20 cellular contexts compared by ENCODE assay signal in genomic region chr7:5476001-5476400, GRCh38.
"Had no signal": no experiment of that assay in that cellular context is flagged by ENCODE, and none has a peak within 500 bp of the region (broad histone marks: within the 10 kb centered on the region; RNA-seq: fewer than 3 reads in every experiment).

No MANE protein-coding gene starts in this region.

- H3K27ac Mint-ChIP-seq: activated CD4-positive, alpha-beta T cell treated with anti-CD3 and anti-CD28 coated beads, Interleukin-2, amount 10 ng/mL, durations not matched to agents 7 days and 5 days; activated CD8-positive, alpha-beta T cell treated with anti-CD3 and anti-CD28 coated beads, Interleukin-2, amount 10 ng/mL, durations not matched to agents 7 days and 5 days; activated naive CD8-positive, alpha-beta T cell treated with anti-CD3 and anti-CD28 coated beads, Interleukin-2, amount 50 U/mL, for 24 hours; activated T-helper 1 cell treated with anti-CD3 and anti-CD28 coated beads, Interleukin-12 subunit alpha, Interleukin-12 subunit beta, Interleukin-2, Interleukin-4 antibody, amounts not matched to agents 30 ng/mL and 10 ng/mL and 1 ng/mL, durations not matched to agents 14 hours and 24 hours and 36 hours had no signal

- H3K9me3 Mint-ChIP-seq: activated CD4-positive, alpha-beta T cell treated with anti-CD3 and anti-CD28 coated beads, Interleukin-2, amount 10 ng/mL, durations not matched to agents 7 days and 5 days; activated naive CD8-positive, alpha-beta T cell treated with anti-CD3 and anti-CD28 coated beads, Interleukin-2, amount 50 U/mL, for 24 hours; activated T-helper 1 cell treated with anti-CD3 and anti-CD28 coated beads, Interleukin-12 subunit alpha, Interleukin-12 subunit beta, Interleukin-2, Interleukin-4 antibody, amounts not matched to agents 30 ng/mL and 10 ng/mL and 1 ng/mL, durations not matched to agents 14 hours and 24 hours and 36 hours; natural killer cell had no signal

- H3K4me3 ChIP-seq: esophagus muscularis mucosa, ovary, upper lobe of right lung had no signal

- H3K27ac ChIP-seq: esophagus muscularis mucosa, ovary, upper lobe of right lung, WERI-Rb-1 had no signal

- H3K27me3 ChIP-seq: esophagus muscularis mucosa, ovary, upper lobe of right lung had no signal

- DNase-seq: activated CD4-positive, alpha-beta T cell treated with anti-CD3 and anti-CD28 coated beads, Interleukin-2, amount 10 ng/mL, durations not matched to agents 7 days and 5 days; activated CD4-positive, CD25-positive, alpha-beta regulatory T cell treated with anti-CD3 and anti-CD28 coated beads, Interleukin-2, amount 50 U/mL, for 72 hours; activated CD8-positive, alpha-beta T cell treated with anti-CD3 and anti-CD28 coated beads, Interleukin-2, amount 10 ng/mL, durations not matched to agents 7 days and 5 days; activated gamma-delta T cell; activated naive CD4-positive, alpha-beta T cell treated with anti-CD3 and anti-CD28 coated beads, Interleukin-2, amount 50 U/mL, for 16 hours; activated naive CD8-positive, alpha-beta T cell treated with anti-CD3 and anti-CD28 coated beads, Interleukin-2, amount 50 U/mL, for 24 hours; caudate nucleus; effector memory CD4-positive, alpha-beta T cell; head of caudate nucleus; left ventricle myocardium superior; midbrain; natural killer cell; ovary; right cardiac atrium; stimulated activated CD4-positive, alpha-beta T cell treated with anti-CD3 and anti-CD28 coated beads, Interleukin-4, amount 100 ng/mL, for 4 hours; stimulated activated naive CD8-positive, alpha-beta T cell treated with anti-CD3 and anti-CD28 coated beads, Interleukin-15, Interleukin-2, amounts not matched to agents 100 U/mL and 50 U/mL, for 24 hours; upper lobe of right lung; WERI-Rb-1 had no signal

- H3K36me3 Mint-ChIP-seq: natural killer cell had no signal

- H3K36me3 ChIP-seq: ovary, upper lobe of right lung, WERI-Rb-1 had no signal

- H3K27me3 Mint-ChIP-seq: activated CD4-positive, alpha-beta T cell treated with anti-CD3 and anti-CD28 coated beads, Interleukin-2, amount 10 ng/mL, durations not matched to agents 7 days and 5 days; activated naive CD8-positive, alpha-beta T cell treated with anti-CD3 and anti-CD28 coated beads, Interleukin-2, amount 50 U/mL, for 24 hours had no signal

- H3K4me3 Mint-ChIP-seq: activated CD4-positive, alpha-beta T cell treated with anti-CD3 and anti-CD28 coated beads, Interleukin-2, amount 10 ng/mL, durations not matched to agents 7 days and 5 days; activated CD8-positive, alpha-beta T cell treated with anti-CD3 and anti-CD28 coated beads, Interleukin-2, amount 10 ng/mL, durations not matched to agents 7 days and 5 days; activated naive CD8-positive, alpha-beta T cell treated with anti-CD3 and anti-CD28 coated beads, Interleukin-2, amount 50 U/mL, for 24 hours; activated T-helper 1 cell treated with anti-CD3 and anti-CD28 coated beads, Interleukin-12 subunit alpha, Interleukin-12 subunit beta, Interleukin-2, Interleukin-4 antibody, amounts not matched to agents 30 ng/mL and 10 ng/mL and 1 ng/mL, durations not matched to agents 14 hours and 24 hours and 36 hours; natural killer cell had no signal

- H3K9me3 ChIP-seq: esophagus muscularis mucosa, upper lobe of right lung had no signal

- ATAC-seq: activated CD8-positive, alpha-beta T cell treated with anti-CD3 and anti-CD28 coated beads, Interleukin-2, amount 10 ng/mL, durations not matched to agents 7 days and 5 days; activated naive CD8-positive, alpha-beta T cell treated with anti-CD3 and anti-CD28 coated beads, Interleukin-2, amount 50 U/mL, for 24 hours; left ventricle myocardium superior; natural killer cell; right cardiac atrium; stimulated activated naive CD8-positive, alpha-beta T cell treated with anti-CD3 and anti-CD28 coated beads, Interleukin-15, Interleukin-2, amounts not matched to agents 100 U/mL and 50 U/mL, for 24 hours; upper lobe of right lung had no signal
